31 cellular contexts compared by ENCODE assay signal in the genomic region with DNA sequence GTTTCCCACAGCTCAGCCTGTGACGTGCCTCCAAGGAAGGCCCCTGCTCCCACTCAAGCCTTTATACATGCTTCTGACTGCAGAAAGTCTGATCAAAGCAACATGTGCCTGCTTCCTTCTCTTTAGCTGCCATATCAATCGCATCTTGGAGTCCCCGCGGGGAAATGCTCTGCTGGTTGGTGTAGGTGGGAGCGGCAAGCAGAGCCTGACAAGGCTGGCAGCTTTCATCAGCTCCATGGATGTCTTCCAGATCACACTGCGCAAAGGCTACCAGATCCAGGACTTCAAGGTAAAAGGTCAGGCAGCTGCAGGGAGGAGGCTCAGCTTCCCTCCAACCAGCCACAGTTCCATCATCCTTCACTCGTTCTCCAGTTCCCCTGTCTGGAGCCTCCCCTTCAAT.
"Had no signal": no experiment of that assay in that cellular context is flagged by ENCODE, and none has a peak within 500 bp of the region (broad histone marks: within the 10 kb centered on the region; RNA-seq: fewer than 3 reads in every experiment).

No MANE protein-coding gene starts in this region.

- ATAC-seq: left colon; left ventricle myocardium superior; lower lobe of right lung; mucosa of descending colon; natural killer cell treated with Interleukin-12 subunit alpha and Interleukin-12 subunit beta and Interleukin-15 and Interleukin-18, amount 100 ng/mL, for 72 hours; pancreas; sciatic nerve had no signal

- H3K36me3 Mint-ChIP-seq: immature natural killer cell; memory B cell; mesothelial cell of epicardium; naive B cell; natural killer cell treated with Interleukin-12 subunit alpha and Interleukin-12 subunit beta and Interleukin-15 and Interleukin-18, amount 100 ng/mL, for 72 hours; neural progenitor cell had no signal

- H3K4me1 ChIP-seq: colonic mucosa, esophagus squamous epithelium, lower lobe of right lung, pancreas, stomach, thyroid gland, upper lobe of left lung had no signal

- H3K9me3 ChIP-seq: colonic mucosa, esophagus squamous epithelium, lower lobe of right lung, mucosa of descending colon, pancreas, stomach, thyroid gland, upper lobe of left lung had no signal

- H3K27ac Mint-ChIP-seq: dendritic cell treated with granulocyte-macrophage colony-stimulating factor and Interleukin-4, amounts not matched to agents 40 ng/mL and 50 ng/mL, for 4 days; immature natural killer cell; memory B cell; mesothelial cell of epicardium; naive B cell; natural killer cell treated with Interleukin-12 subunit alpha and Interleukin-12 subunit beta and Interleukin-15 and Interleukin-18, amount 100 ng/mL, for 72 hours; neural progenitor cell had no signal

- H3K4me3 ChIP-seq: colonic mucosa, esophagus squamous epithelium, lower lobe of right lung, mucosa of descending colon, neural progenitor cell, pancreas, smooth muscle cell, stomach, thyroid gland, upper lobe of left lung had no signal

- H3K9me3 Mint-ChIP-seq: central memory CD8-positive, alpha-beta T cell; memory B cell; mesothelial cell of epicardium; neural progenitor cell had no signal

- H3K27me3 Mint-ChIP-seq: central memory CD8-positive, alpha-beta T cell; dendritic cell treated with granulocyte-macrophage colony-stimulating factor and Interleukin-4, amounts not matched to agents 40 ng/mL and 50 ng/mL, for 4 days; memory B cell; natural killer cell treated with Interleukin-12 subunit alpha and Interleukin-12 subunit beta and Interleukin-15 and Interleukin-18, amount 100 ng/mL, for 72 hours had no signal

- H3K4me1 Mint-ChIP-seq: central memory CD8-positive, alpha-beta T cell; immature natural killer cell; memory B cell; mesothelial cell of epicardium; naive B cell had no signal

- H3K36me3 ChIP-seq: colonic mucosa, esophagus squamous epithelium, lower lobe of right lung, neural progenitor cell, pancreas, stomach, thyroid gland, upper lobe of left lung had no signal

- H3K27me3 ChIP-seq: colonic mucosa, esophagus squamous epithelium, neural progenitor cell, pancreas, stomach, thyroid gland, upper lobe of left lung had no signal

- DNase-seq: colonic mucosa; effector CD8-positive, alpha-beta T cell; esophagus squamous epithelium; foreskin melanocyte; glutamatergic neuron; hypothalamus; immature natural killer cell; kidney glomerular epithelial cell; left colon; left ventricle myocardium superior; lower lobe of right lung; mucosa of descending colon; naive B cell; nucleus accumbens; pancreas; stimulated activated CD4-positive, alpha-beta T cell treated with anti-CD3 and anti-CD28 coated beads, Interleukin-12 subunit alpha, Interleukin-12 subunit beta, amount 100 ng/mL, for 4 hours; stimulated activated CD4-positive, alpha-beta T cell treated with anti-CD3 and anti-CD28 coated beads, Interleukin-1b, Interleukin-23, amount 100 ng/mL, for 48 hours; stimulated activated CD4-positive, alpha-beta T cell treated with anti-CD3 and anti-CD28 coated beads, Interleukin-4, amount 100 ng/mL, for 1 hour; stimulated activated CD8-positive, alpha-beta memory T cell treated with anti-CD3 and anti-CD28 coated beads, Interleukin-4, amount 100 ng/mL, for 48 hours; stimulated activated naive CD4-positive, alpha-beta T cell treated with Interleukin-2 at 50 U/mL for 16 hours; stomach; thyroid gland; upper lobe of left lung had no signal

- H3K4me3 Mint-ChIP-seq: central memory CD8-positive, alpha-beta T cell; dendritic cell treated with granulocyte-macrophage colony-stimulating factor and Interleukin-4, amounts not matched to agents 40 ng/mL and 50 ng/mL, for 4 days; immature natural killer cell; memory B cell; mesothelial cell of epicardium; naive B cell; natural killer cell treated with Interleukin-12 subunit alpha and Interleukin-12 subunit beta and Interleukin-15 and Interleukin-18, amount 100 ng/mL, for 72 hours; neural progenitor cell had no signal
